In genomic region chr7:38905026-38905759, GRCh38 we compare ENCODE assay signal across 13 cellular contexts. TPM values are rescaled to one million over a fixed set of nuclear protein-coding genes. Genes with fewer than 3 reads are reported as not detected.
DNase-seq lines count a peak whose midpoint lies in the region; ATAC-seq, FAIRE-seq and TF ChIP-seq lines count a peak whose summit lies in the region.
"Had no signal": no experiment of that assay in that cellular context is flagged by ENCODE, and none has a peak within 500 bp of the region (broad histone marks: within the 10 kb centered on the region; RNA-seq: fewer than 3 reads in every experiment).

No MANE protein-coding gene starts in this region.

- H4K20me1 ChIP-seq in HepG2 (ENCODE audit: insufficient read depth, low read length): no peaks in the 10 kb centered on the region

- no peaks in the 10 kb centered on the region for H3K27me3 ChIP-seq in left ventricle myocardium inferior (ENCODE audit: low read depth)
- no peaks in the 10 kb centered on the region; a peak in 1 of 5 replicates for H3K27me3 ChIP-seq in HepG2 (ENCODE audit: control insufficient read depth in 1 of 2, insufficient read depth in 2 of 2, low read length in 2 of 2)
- H3K27me3 ChIP-seq: brain microvascular endothelial cell had no signal

- H3K27me3 Mint-ChIP-seq in memory B cell: no peaks in the 10 kb centered on the region
- H3K27me3 Mint-ChIP-seq in naive thymus-derived CD8-positive, alpha-beta T cell: no peaks in the 10 kb centered on the region

- no peak overlapping the region for H3K9ac ChIP-seq in HepG2 (ENCODE audit: insufficient read depth, low read depth, low read length)

- no peak overlapping the region for H3K4me3 Mint-ChIP-seq in memory B cell
- H3K4me3 Mint-ChIP-seq in naive thymus-derived CD8-positive, alpha-beta T cell: no peak overlapping the region

- TF ChIP-seq EP300 in HepG2 (IDR thresholded peaks at IDR 0.05; ENCODE audit: low read depth in 2 of 2, low read length in 2 of 2) (no peak), HepG2 (CRISPR knock-in tag; IDR thresholded peaks at IDR 0.05; ENCODE audit: borderline replicate concordance) (no peak)

- H3K4me3 ChIP-seq in left ventricle myocardium inferior (no peak overlapping the region), HepG2 (replicated peaks in 1 of 3; ENCODE audit: insufficient read depth in 1 of 3, low read depth in 2 of 3, low read length in 3 of 3) (no peak overlapping the region)

- H3K27ac ChIP-seq in left ventricle myocardium inferior (replicated peaks): no peak overlapping the region
- H3K27ac ChIP-seq in HepG2 (ENCODE audit: extremely low read length, insufficient read depth, low read length): no peak overlapping the region
- H3K27ac ChIP-seq: brain microvascular endothelial cell, RWPE1 had no signal

- H3K36me3 Mint-ChIP-seq in memory B cell: peaks cover 8% of the 10 kb centered on the region
- H3K36me3 Mint-ChIP-seq in naive thymus-derived CD8-positive, alpha-beta T cell: peaks cover 0 to 2% (median 0%) of the 10 kb centered on the region in 3 donors

- H3K36me3 ChIP-seq in left ventricle myocardium inferior (no peaks in the 10 kb centered on the region), HepG2 (replicated peaks in 1 of 2; ENCODE audit: control insufficient read depth in 1 of 2, insufficient read depth in 2 of 2, low read length in 2 of 2) (no peaks in the 10 kb centered on the region)
- H3K36me3 ChIP-seq: brain microvascular endothelial cell had no signal

- H3K79me2 ChIP-seq in HepG2 (ENCODE audit: insufficient read depth, low read length): peaks cover 7% of the 10 kb centered on the region

- POLR2A ChIA-PET in HepG2 (lab: Yijun Ruan, JAX): no interaction called here
- POLR2A ChIA-PET in naive thymus-derived CD8-positive, alpha-beta T cell (lab: Charles Lee): no interaction called here

- no peaks in the 10 kb centered on the region for H3K9me3 Mint-ChIP-seq in memory B cell
- no peaks in the 10 kb centered on the region for H3K9me3 Mint-ChIP-seq in naive thymus-derived CD8-positive, alpha-beta T cell

- H3K4me1 ChIP-seq in left ventricle myocardium inferior: peaks cover 14% of the 10 kb centered on the region
- H3K4me1 ChIP-seq in HepG2 (ENCODE audit: insufficient read depth, low read length): peaks cover 15% of the 10 kb centered on the region

- intact Hi-C loops in left ventricle myocardium inferior (cut with micrococcal nuclease): no loop called here
- intact Hi-C loops in HepG2 (cut with micrococcal nuclease; ENCODE audit: unreplicated experiment): no loop called here

- no peak for TF ChIP-seq RAD21 in HepG2 (CRISPR knock-in tag; IDR thresholded peaks at IDR 0.05)

- no peak for TF ChIP-seq POLR2A in HepG2 (IDR thresholded peaks at IDR 0.05; ENCODE audit: insufficient read depth in 1 of 2, low read depth in 2 of 2, low read length in 2 of 2)

- no peak for FAIRE-seq in HepG2 (lab: Jason Lieb, UNC)

- TF ChIP-seq CTCF in left ventricle myocardium inferior (IDR thresholded peaks at IDR 0.05; ENCODE audit: borderline replicate concordance) (no peak), HepG2 (CRISPR knock-in tag; IDR thresholded peaks at IDR 0.05) (no peak)

- H3K27ac Mint-ChIP-seq in memory B cell: peak overlapping the region; percentile 20
- H3K27ac Mint-ChIP-seq in naive thymus-derived CD8-positive, alpha-beta T cell: no peak overlapping the region

- no TSS peak for BruUV-seq in HepG2 (replicated peaks; lab: Mats Ljungman, UMichigan)

- H3K9me3 ChIP-seq in left ventricle myocardium inferior (replicated peaks) (no peaks in the 10 kb centered on the region), HepG2 (ENCODE audit: low read length) (no peaks in the 10 kb centered on the region)

- WGBS in HepG2 (ENCODE audit: low lambda C conversion rate): 82% methylated on average over 3 of the region's 3 CpGs

- CTCF ChIA-PET in HepG2 (lab: Yijun Ruan, JAX; ENCODE audit: low intra/inter-chr PET ratio, low total read pairs): no interaction called here

- no peak overlapping the region for H2AFZ ChIP-seq in HepG2 (ENCODE audit: low read length)

- ATAC-seq in GM18519 (IDR thresholded peaks at IDR 0.05; ENCODE audit: low FRiP score, unreplicated experiment) (peak; percentile 43), GM21528 (IDR thresholded peaks at IDR 0.05; ENCODE audit: low FRiP score, unreplicated experiment) (peak; percentile 48), HG03460 (IDR thresholded peaks at IDR 0.05; ENCODE audit: unreplicated experiment) (peak; percentile 29), memory B cell (ENCODE audit: low read depth) (peak; percentile 13), HepG2 (no peak)
- no peak for ATAC-seq in naive thymus-derived CD8-positive, alpha-beta T cell
- ATAC-seq: left ventricle myocardium superior had no signal

- peaks cover 42% of the 10 kb centered on the region for H3K4me1 Mint-ChIP-seq in memory B cell
- peaks cover 34 to 75% (median 63%) of the 10 kb centered on the region in 4 donors for H3K4me1 Mint-ChIP-seq in naive thymus-derived CD8-positive, alpha-beta T cell

- no peak overlapping the region for H3K4me2 ChIP-seq in HepG2 (ENCODE audit: low read depth, low read length)

- DNase-seq in memory B cell (ENCODE audit: low spot score in 2 of 2) (no peak), left ventricle myocardium inferior (no peak), HepG2 (ENCODE audit: low spot score) (no peak), NCI-H1436 (lab: John Stamatoyannopoulos, UW) (no peak)
- DNase-seq in naive thymus-derived CD8-positive, alpha-beta T cell: no peak
- DNase-seq: brain microvascular endothelial cell, DND-41, left ventricle myocardium superior, NCI-H1417 had no signal

- in situ Hi-C loops in HepG2 (cut with HindIII; ENCODE audit: extremely low pct_ligation_motif_present, low pct_unique_long_range_greater_than_20kb): no loop called here

TF ChIP-seq in HepG2, 621 proteins besides CTCF, POLR2A, EP300 and RAD21 (continues in another document):
- no peak for TF ChIP-seq ZNF260 (CRISPR knock-in tag; IDR thresholded peaks at IDR 0.05; ENCODE audit: borderline replicate concordance, low read depth)
- no peak for TF ChIP-seq YEATS4 (CRISPR knock-in tag; IDR thresholded peaks at IDR 0.05; ENCODE audit: borderline replicate concordance)
- TF ChIP-seq JUNB (CRISPR knock-in tag; IDR thresholded peaks at IDR 0.05; ENCODE audit: borderline replicate concordance): no peak
- no peak for TF ChIP-seq ZNF660 (CRISPR knock-in tag; IDR thresholded peaks at IDR 0.05; ENCODE audit: borderline replicate concordance, low read depth)
- no peak for TF ChIP-seq ZNF121 (CRISPR knock-in tag; IDR thresholded peaks at IDR 0.05)
- no peak for TF ChIP-seq ZNF441 (CRISPR knock-in tag; IDR thresholded peaks at IDR 0.05; ENCODE audit: borderline replicate concordance)
- TF ChIP-seq RFX5 (IDR thresholded peaks at IDR 0.05; ENCODE audit: low read depth, low read length): no peak
- TF ChIP-seq ZNF337 (CRISPR knock-in tag; IDR thresholded peaks at IDR 0.05; ENCODE audit: borderline replicate concordance, low read depth): no peak
- TF ChIP-seq CREB3 (CRISPR knock-in tag; IDR thresholded peaks at IDR 0.05): no peak
- no peak for TF ChIP-seq ZNF143 (CRISPR knock-in tag; IDR thresholded peaks at IDR 0.05)
- TF ChIP-seq HCFC1 (IDR thresholded peaks at IDR 0.05; ENCODE audit: low read depth, low read length): no peak
- TF ChIP-seq ARNT (IDR thresholded peaks at IDR 0.05): no peak
- TF ChIP-seq ZNF205 (CRISPR knock-in tag; IDR thresholded peaks at IDR 0.05): no peak
- TF ChIP-seq TOPORS (CRISPR knock-in tag; IDR thresholded peaks at IDR 0.05): no peak
- TF ChIP-seq ZNF781 (CRISPR knock-in tag; IDR thresholded peaks at IDR 0.05; ENCODE audit: borderline replicate concordance, not compliant biosample characterization): no peak
- TF ChIP-seq RARG (CRISPR knock-in tag; IDR thresholded peaks at IDR 0.05; ENCODE audit: low read depth): no peak

RNA-seq across cellular contexts. Expression of gene VPS41, which starts 3.8 kb away (rescaled TPM):
- 43.7 TPM for total RNA-seq in left ventricle myocardium inferior
- total RNA-seq in HepG2 (2016; rRNA removed; fragmentation: Illumina TruSeq; extraction: Trizol): 43.4 and 65.0 TPM in 2 replicates
- 2.5 and 3.7 TPM in 2 replicates for total RNA-seq in HepG2 (2016; cell fraction: cytosol; rRNA removed; fragmentation: Illumina TruSeq; extraction: Trizol; ENCODE audit: low read depth)
- 41.0 and 59.0 TPM in 2 replicates for total RNA-seq in HepG2 (2016; cell fraction: insoluble cytoplasmic fraction; rRNA removed; fragmentation: Illumina TruSeq; extraction: Trizol)
- total RNA-seq in HepG2 (2016; cell fraction: membrane; rRNA removed; fragmentation: Illumina TruSeq; extraction: Trizol): 6.3 and 6.4 TPM in 2 replicates
- 49.7 and 54.1 TPM in 2 replicates for total RNA-seq in HepG2 (2016; cell fraction: nucleus; rRNA removed; fragmentation: Illumina TruSeq; extraction: Trizol)
- 12.1 and 12.3 TPM in 2 replicates for polyA plus RNA-seq in HepG2 (2011; rRNA removed)
- 4.7 and 6.7 TPM in 2 replicates for polyA plus RNA-seq in HepG2 (2011; cell fraction: cytosol; rRNA removed)
- 26.2 and 26.3 TPM in 2 replicates for polyA plus RNA-seq in HepG2 (2011; cell fraction: nucleus; rRNA removed)
- polyA plus RNA-seq in HepG2 (2012): 17.4 and 23.5 TPM in 2 replicates
- polyA plus RNA-seq in HepG2 (2016; cell fraction: cytosol; fragmentation: Illumina TruSeq; extraction: Trizol; ENCODE audit: low read depth): 0.51 and 0.87 TPM in 2 replicates
- 24.1 and 25.2 TPM in 2 replicates for polyA plus RNA-seq in HepG2 (2016; cell fraction: insoluble cytoplasmic fraction; fragmentation: Illumina TruSeq; extraction: Trizol; ENCODE audit: low read depth)
- 2.3 and 2.5 TPM in 2 replicates for polyA plus RNA-seq in HepG2 (2016; cell fraction: membrane; fragmentation: Illumina TruSeq; extraction: Trizol; ENCODE audit: low read depth)
- polyA plus RNA-seq in HepG2 (2016; cell fraction: nucleus; fragmentation: Illumina TruSeq; extraction: Trizol; ENCODE audit: insufficient read depth, low read depth): 31.5 and 34.5 TPM in 2 replicates
- 10.6 and 14.4 TPM in 2 replicates for polyA minus RNA-seq in HepG2 (2011; rRNA and poly(A)+ RNA removed; ENCODE audit: low replicate concordance)
- 8.8 and 9.3 TPM in 2 replicates for polyA minus RNA-seq in HepG2 (2011; cell fraction: cytosol; rRNA and poly(A)+ RNA removed)
- 77.6 and 88.6 TPM in 2 replicates for polyA minus RNA-seq in HepG2 (2011; cell fraction: nucleus; rRNA and poly(A)+ RNA removed)
- 10 to 100 TPM; 57.7 to 66.0 TPM for total RNA-seq in naive thymus-derived CD8-positive, alpha-beta T cell
- polyA plus RNA-seq in naive thymus-derived CD8-positive, alpha-beta T cell: 10 to 100 TPM; 33.3 to 43.2 (median 35.0) TPM

Comparison
In these comparisons a context has a peak if more than half of its experiments do, and no peak if none do; other contexts are left out.
1. ATAC-seq: peak in GM18519 (single experiment), GM21528 (single experiment), HG03460 (single experiment) and memory B cell (single experiment); none in HepG2 (single experiment) and naive thymus-derived CD8-positive, alpha-beta T cell (0 of 2).